In the genomic region with DNA sequence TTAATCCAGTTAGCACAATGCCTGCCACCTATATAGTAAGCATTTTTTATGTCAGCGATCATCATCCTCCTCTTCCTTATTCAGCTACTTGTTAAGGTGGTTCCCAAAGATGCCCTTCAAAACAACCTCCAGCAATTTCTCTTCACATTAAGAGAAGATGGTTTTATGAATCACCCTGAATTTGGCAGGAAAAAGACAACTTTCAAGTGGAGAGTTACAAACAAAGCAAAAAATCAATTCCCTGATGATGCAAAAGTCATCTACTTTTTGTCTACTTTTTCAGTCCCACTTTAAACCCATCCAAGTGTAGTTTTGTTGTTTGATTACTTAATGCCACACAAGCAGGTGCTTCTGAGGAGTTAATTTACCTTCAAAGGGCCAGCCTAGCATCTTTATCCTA, we compare ENCODE assay signal across 17 cellular contexts.
"Had no signal": no experiment of that assay in that cellular context is flagged by ENCODE, and none has a peak within 500 bp of the region (broad histone marks: within the 10 kb centered on the region; RNA-seq: fewer than 3 reads in every experiment).

No MANE protein-coding gene starts in this region.

- H3K4me3 ChIP-seq: heart right ventricle, right lobe of liver, spleen had no signal

- DNase-seq: activated CD4-positive, alpha-beta T cell treated with anti-CD3 and anti-CD28 coated beads, Interleukin-2, amount 50 U/mL, for 1 hour; activated CD4-positive, CD25-positive, alpha-beta regulatory T cell; activated naive CD4-positive, alpha-beta T cell treated with anti-CD3 and anti-CD28 coated beads, Interleukin-2, amount 10 ng/mL, durations not matched to agents 7 days and 5 days; activated T-cell treated with anti-CD3 and anti-CD28 coated beads for 4 hours; cortex of kidney; endodermal cell; heart right ventricle; islet precursor cell; natural killer cell; nucleus accumbens; right lobe of liver; spleen; stimulated activated CD4-positive, alpha-beta T cell treated with anti-CD3 and anti-CD28 coated beads, Interleukin-1b, Interleukin-23, amount 100 ng/mL, for 48 hours; stimulated activated naive B cell treated with anti-CD40 and anti-IgM and Interleukin-4, amounts not matched to agents 10 μg/mL and 1 μg/mL and 100 μg/mL, for 72 hours; T-helper 2 cell had no signal

- H3K36me3 ChIP-seq: heart right ventricle, right lobe of liver, spleen had no signal

- H3K27ac ChIP-seq: right lobe of liver, spleen had no signal

- H3K9me3 ChIP-seq: heart right ventricle, right lobe of liver, spleen had no signal

- H3K27me3 ChIP-seq: heart right ventricle, right lobe of liver had no signal

- ATAC-seq: activated T-helper 17 cell treated with anti-CD3 and anti-CD28 coated beads, Interleukin-2, amount 50 U/mL, for 72 hours; heart right ventricle; left lobe of liver; natural killer cell; right lobe of liver; stimulated activated naive B cell treated with anti-CD40 and anti-IgM and Interleukin-4, amounts not matched to agents 10 μg/mL and 1 μg/mL and 100 μg/mL, for 72 hours had no signal
